In genomic region chr5:151771259-151772028, GRCh38 we compare ENCODE assay signal across 8 cellular contexts. TPM values are rescaled to one million over a fixed set of nuclear protein-coding genes. Genes with fewer than 3 reads are reported as not detected.
DNase-seq lines count a peak whose midpoint lies in the region; ATAC-seq and TF ChIP-seq lines count a peak whose summit lies in the region.

Gene G3BP1, plus strand, starts transcription at chr5:151771954. Its CDS starts 14,667 bp downstream, at chr5:151786621.

- peak within 1 kb of the TSS; percentile 97 for H3K4me3 ChIP-seq in SU-DHL-6 (ENCODE audit: insufficient read depth, low read length, poor library complexity, severe bottlenecking)
- H3K4me3 ChIP-seq in osteoblast (ENCODE audit: insufficient read depth, low read length) = peak within 1 kb of the TSS; percentile 87
- H3K4me3 ChIP-seq in thoracic aorta = peak within 1 kb of the TSS; percentile 95

- H3K79me2 ChIP-seq in SU-DHL-6 (ENCODE audit: insufficient read depth, low read length) (peaks cover 43% of the 10 kb centered on the region), osteoblast (ENCODE audit: insufficient read depth, low read length) (peaks cover 46% of the 10 kb centered on the region)

- peak within 1 kb of the TSS; percentile 88 for H3K27ac ChIP-seq in SU-DHL-6 (ENCODE audit: low read depth, low read length)
- H3K27ac ChIP-seq in osteoblast (ENCODE audit: low read depth, low read length) = peak within 1 kb of the TSS; percentile 89
- peak within 1 kb of the TSS; percentile 97 to 100 for H3K27ac ChIP-seq in thoracic aorta

- H3K27ac Mint-ChIP-seq in activated naive CD8-positive, alpha-beta T cell treated with anti-CD3 and anti-CD28 coated beads, Interleukin-2, amount 10 ng/mL, durations not matched to agents 7 days and 5 days = peak within 1 kb of the TSS; percentile 84
- peak within 1 kb of the TSS; percentile 19 for H3K27ac Mint-ChIP-seq in glutamatergic neuron (ENCODE audit: unreplicated experiment)

- TF ChIP-seq CTCF in GM12872 (IDR thresholded peaks at IDR 0.05; ENCODE audit: insufficient read depth, low read depth, low read length) (peak; percentile 56), SU-DHL-6 (IDR thresholded peaks at IDR 0.05; ENCODE audit: insufficient read depth, low read length, poor library complexity, severe bottlenecking) (no peak), glutamatergic neuron (IDR thresholded peaks at IDR 0.05; ENCODE audit: partially characterized antibody, unreplicated experiment) (peak; percentile 37), osteoblast (IDR thresholded peaks at IDR 0.05; ENCODE audit: extremely low read depth, low read depth, low read length) (peak; percentile 79), thoracic aorta (IDR thresholded peaks at IDR 0.05) (peak; percentile 32)

- H3K4me1 Mint-ChIP-seq in activated naive CD8-positive, alpha-beta T cell treated with anti-CD3 and anti-CD28 coated beads, Interleukin-2, amount 10 ng/mL, durations not matched to agents 7 days and 5 days = peaks cover 35% of the 10 kb centered on the region
- H3K4me1 Mint-ChIP-seq in glutamatergic neuron (ENCODE audit: low read depth, unreplicated experiment) = peaks cover 25% of the 10 kb centered on the region

- H2AFZ ChIP-seq in SU-DHL-6 (ENCODE audit: low read depth, low read length, severe bottlenecking) (peak within 1 kb of the TSS; percentile 59), osteoblast (ENCODE audit: low read length) (peak within 1 kb of the TSS; percentile 87)

- H3K9me2 ChIP-seq in SU-DHL-6 (replicated peaks; ENCODE audit: insufficient read depth, low read length) = no peaks in the 10 kb centered on the region

- ATAC-seq in HG02678 (IDR thresholded peaks at IDR 0.05; ENCODE audit: unreplicated experiment) = peak; percentile 76
- peak; percentile 86 for ATAC-seq in activated naive CD8-positive, alpha-beta T cell treated with anti-CD3 and anti-CD28 coated beads, Interleukin-2, amount 10 ng/mL, durations not matched to agents 7 days and 5 days (ENCODE audit: low read depth)
- ATAC-seq in thoracic aorta (ENCODE audit: insufficient number of reproducible peaks, low FRiP score, low read depth) = peak; percentile 99

- H3F3A ChIP-seq in SU-DHL-6 (ENCODE audit: insufficient read depth) = no peaks in the 10 kb centered on the region

- no peaks in the 10 kb centered on the region for H3K27me3 ChIP-seq in SU-DHL-6 (ENCODE audit: low read length)
- H3K27me3 ChIP-seq in osteoblast (ENCODE audit: insufficient read depth, low read length) = no peaks in the 10 kb centered on the region
- H3K27me3 ChIP-seq in thoracic aorta (replicated peaks; ENCODE audit: insufficient read depth) = no peaks in the 10 kb centered on the region

- peak within 1 kb of the TSS; percentile 93 for H3K9ac ChIP-seq in SU-DHL-6 (ENCODE audit: low read length)

- H3K4me2 ChIP-seq in SU-DHL-6 (ENCODE audit: low read depth, low read length, poor library complexity, severe bottlenecking) (peak within 1 kb of the TSS; percentile 97), osteoblast (ENCODE audit: insufficient read depth, low read length) (peak within 1 kb of the TSS; percentile 93)

- POLR2A ChIA-PET in activated naive CD8-positive, alpha-beta T cell treated with anti-CD3 and anti-CD28 coated beads, Interleukin-2, amount 10 ng/mL, durations not matched to agents 7 days and 5 days (lab: Charles Lee) = interaction anchor here (0.8 to 6.3 kb wide), 18 partner anchors 10 to 743 kb away, joined by 3 to 102 read pairs (median 5); partner anchors contain the start of genes ATOX1 and GM2A

- DNase-seq in NCI-H128 (lab: John Stamatoyannopoulos, UW; ENCODE audit: unreplicated experiment) (peak; percentile 100), glutamatergic neuron (peak; percentile 99), osteoblast (ENCODE audit: insufficient read length, low spot score, missing footprints) (peak; percentile 100), thoracic aorta (ENCODE audit: low spot score) (peak; percentile 100)
- DNase-seq in activated naive CD8-positive, alpha-beta T cell treated with anti-CD3 and anti-CD28 coated beads, Interleukin-2, amount 10 ng/mL, durations not matched to agents 7 days and 5 days = peak; percentile 94

- H3K36me3 ChIP-seq in SU-DHL-6 (ENCODE audit: low read length) (peaks cover 24% of the 10 kb centered on the region), osteoblast (ENCODE audit: insufficient read depth, low read length) (no peaks in the 10 kb centered on the region), thoracic aorta (no peaks in the 10 kb centered on the region)

- H4K20me1 ChIP-seq in SU-DHL-6 (ENCODE audit: low read depth, low read length) = peaks cover 38% of the 10 kb centered on the region
- H4K20me1 ChIP-seq in osteoblast (ENCODE audit: insufficient read depth, low read length) = peaks cover 40% of the 10 kb centered on the region

- H3K4me3 Mint-ChIP-seq in activated naive CD8-positive, alpha-beta T cell treated with anti-CD3 and anti-CD28 coated beads, Interleukin-2, amount 10 ng/mL, durations not matched to agents 7 days and 5 days = peak within 1 kb of the TSS; percentile 86
- H3K4me3 Mint-ChIP-seq in glutamatergic neuron (ENCODE audit: unreplicated experiment) = peak within 1 kb of the TSS; percentile 83

- no peaks in the 10 kb centered on the region for H3K9me3 Mint-ChIP-seq in activated naive CD8-positive, alpha-beta T cell treated with anti-CD3 and anti-CD28 coated beads, Interleukin-2, amount 10 ng/mL, durations not matched to agents 7 days and 5 days
- no peaks in the 10 kb centered on the region for H3K9me3 Mint-ChIP-seq in glutamatergic neuron (ENCODE audit: unreplicated experiment)

- no peaks in the 10 kb centered on the region for H3K9me3 ChIP-seq in SU-DHL-6 (ENCODE audit: insufficient read depth, low read length)
- H3K9me3 ChIP-seq in osteoblast (ENCODE audit: low read depth, low read length) = no peaks in the 10 kb centered on the region
- H3K9me3 ChIP-seq in thoracic aorta = no peaks in the 10 kb centered on the region

- H3K27me3 Mint-ChIP-seq in activated naive CD8-positive, alpha-beta T cell treated with anti-CD3 and anti-CD28 coated beads, Interleukin-2, amount 10 ng/mL, durations not matched to agents 7 days and 5 days = no peaks in the 10 kb centered on the region
- no peaks in the 10 kb centered on the region for H3K27me3 Mint-ChIP-seq in glutamatergic neuron (ENCODE audit: unreplicated experiment)

- peaks cover 35% of the 10 kb centered on the region for H3K4me1 ChIP-seq in osteoblast (ENCODE audit: insufficient read depth, low read length)
- peaks cover 34 to 37% of the 10 kb centered on the region in 2 donors for H3K4me1 ChIP-seq in thoracic aorta (ENCODE audit: control insufficient read depth in 1 of 2, low read depth in 2 of 2)

- peaks cover 7% of the 10 kb centered on the region for H3K36me3 Mint-ChIP-seq in activated naive CD8-positive, alpha-beta T cell treated with anti-CD3 and anti-CD28 coated beads, Interleukin-2, amount 10 ng/mL, durations not matched to agents 7 days and 5 days
- H3K36me3 Mint-ChIP-seq in glutamatergic neuron (ENCODE audit: unreplicated experiment) = no peaks in the 10 kb centered on the region

RNA-seq across cellular contexts. Expression of gene G3BP1, which starts in this region (rescaled TPM):
- 100 to 1,000 TPM; 164 to 178 TPM for total RNA-seq in activated naive CD8-positive, alpha-beta T cell treated with anti-CD3 and anti-CD28 coated beads, Interleukin-2, amount 10 ng/mL, durations not matched to agents 7 days and 5 days
- 127 TPM for total RNA-seq in glutamatergic neuron (ENCODE audit: unreplicated experiment)
- total RNA-seq in osteoblast = 121 and 145 TPM in 2 replicates
- total RNA-seq in thoracic aorta = 100 to 1,000 TPM in 1 of 2 donors, 10 to 100 TPM in 1; 64.7 to 182 TPM

Comparison
In these comparisons a context has a peak if more than half of its experiments do, and no peak if none do; other contexts are left out.
1. Peak in every context shown above with its lines: DNase-seq, ATAC-seq, H3K4me3 ChIP-seq and H3K27ac ChIP-seq.